ENCODE assay signal across 8 cellular contexts in the genomic region with DNA sequence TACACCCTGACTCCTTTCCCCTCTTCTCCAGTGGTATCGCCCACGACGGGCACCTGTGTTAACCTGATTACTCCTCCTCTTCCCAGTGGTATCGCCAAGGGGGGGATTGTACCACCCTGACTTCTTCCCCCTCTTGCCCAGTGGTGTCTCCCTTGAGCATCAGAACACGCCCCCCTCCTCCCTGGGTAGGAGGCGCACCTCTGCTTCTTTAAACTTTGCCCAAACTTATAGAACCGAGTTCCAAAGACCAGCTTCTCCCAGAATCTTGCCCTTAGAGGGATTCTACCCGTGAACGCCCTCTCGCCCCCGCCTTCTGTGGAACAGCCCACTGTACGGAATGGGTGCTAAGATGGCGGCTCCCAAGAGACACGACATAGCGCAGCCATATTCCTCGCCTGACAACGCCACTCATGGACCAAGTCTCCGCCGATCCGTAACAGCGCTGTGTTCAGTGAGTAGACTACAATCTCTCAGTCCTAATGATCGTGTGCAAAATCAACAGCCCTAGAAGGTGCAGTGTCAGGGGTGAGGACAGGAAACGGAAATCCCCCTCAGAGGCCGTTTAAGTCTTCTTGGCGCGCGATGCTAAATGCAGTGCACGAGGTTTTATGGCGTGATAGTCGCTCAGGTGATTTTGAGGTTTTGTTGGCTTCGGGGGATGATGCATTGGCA. TPM values are rescaled to one million over a fixed set of nuclear protein-coding genes. Genes with fewer than 3 reads are reported as not detected.
DNase-seq lines count a peak whose midpoint lies in the region; ATAC-seq and TF ChIP-seq lines count a peak whose summit lies in the region.

No MANE protein-coding gene starts in this region.

- H3K4me2 ChIP-seq in neuronal stem cell (ENCODE audit: insufficient read depth, low read length, poor library complexity, severe bottlenecking), result peak overlapping the region; percentile 32

- peak overlapping the region; percentile 3 for H2BK5ac ChIP-seq in neuronal stem cell (ENCODE audit: low read length)

- H2BK12ac ChIP-seq in neuronal stem cell (ENCODE audit: low read length), result no peak overlapping the region

- H3K4me3 ChIP-seq in neuronal stem cell (ENCODE audit: low read length in 2 of 2), result peak overlapping the region; percentile 24 to 77

- WGBS in neuronal stem cell (ENCODE audit: extremely low coverage in 2 of 2, insufficient read length in 2 of 2, insufficient replicate concordance in 1 of 2), 2 donors, result no CpG with 5 or more reads among the region's 31 CpGs

- H3K14ac ChIP-seq in neuronal stem cell (ENCODE audit: low read length), result no peak overlapping the region

- no peaks in the 10 kb centered on the region for H3K79me1 ChIP-seq in neuronal stem cell (ENCODE audit: low read depth, low read length)

- H3K27ac ChIP-seq in neuronal stem cell (replicated peaks; ENCODE audit: low read length), result peak overlapping the region; percentile 53

- TF ChIP-seq RAD21 in Ishikawa (IDR thresholded peaks at IDR 0.05; ENCODE audit: low read depth), result no peak

- H3K9me3 ChIP-seq in neuronal stem cell (replicated peaks in 1 of 2; ENCODE audit: control insufficient read depth in 2 of 2, insufficient read depth in 1 of 2, low read depth in 1 of 2, low read length in 2 of 2), result no peaks in the 10 kb centered on the region

- peaks cover 0 to 4% (median 0%) of the 10 kb centered on the region in 3 experiments for H3K27me3 ChIP-seq in neuronal stem cell (ENCODE audit: control insufficient read depth in 3 of 3, insufficient read depth in 3 of 3, low read depth in 1 of 3, low read length in 3 of 3)

- TF ChIP-seq EP300 in Ishikawa (IDR thresholded peaks at IDR 0.05; ENCODE audit: borderline replicate concordance), result no peak; the same call in 1 of the 2 replicates

- H2BK15ac ChIP-seq in neuronal stem cell (ENCODE audit: low read length), result no peak overlapping the region

- peak overlapping the region; percentile 44 for H3K9ac ChIP-seq in neuronal stem cell (ENCODE audit: low read depth, low read length, poor library complexity)

- H2AFZ ChIP-seq in neuronal stem cell (ENCODE audit: low read length), result peak overlapping the region; percentile 66

- H3K23ac ChIP-seq in neuronal stem cell (ENCODE audit: low read depth, low read length, poor library complexity), result no peak overlapping the region

- H3K4ac ChIP-seq in neuronal stem cell (ENCODE audit: low read length), result no peak overlapping the region

- no peak overlapping the region for H2BK120ac ChIP-seq in neuronal stem cell (ENCODE audit: low read depth, low read length)

- H4K8ac ChIP-seq in neuronal stem cell (ENCODE audit: low read depth, low read length), result no peak overlapping the region

- no peaks in the 10 kb centered on the region for H3K4me1 ChIP-seq in neuronal stem cell (ENCODE audit: control insufficient read depth in 2 of 2, insufficient read depth in 1 of 2, low read depth in 1 of 2, low read length in 2 of 2)

- H4K91ac ChIP-seq in neuronal stem cell (ENCODE audit: low read depth, low read length, poor library complexity), result no peak overlapping the region

- peak overlapping the region; percentile 81 for H3K18ac ChIP-seq in neuronal stem cell (ENCODE audit: low read length)

- DNase-seq in SHP77 (lab: John Stamatoyannopoulos, UW), result peak; percentile 69 to 78
- peak; percentile 72 for DNase-seq in activated naive CD4-positive, alpha-beta T cell treated with anti-CD3 and anti-CD28 coated beads, Interleukin-2, amount 50 U/mL, for 16 hours
- peak; percentile 73 for DNase-seq in germinal center (ENCODE audit: low spot score)
- DNase-seq in neuronal stem cell (ENCODE audit: low spot score), result peak; percentile 54
- peak; percentile 47 for DNase-seq in stromal cell of bone marrow (ENCODE audit: low read depth)
- no peak for DNase-seq in NCI-H774 (lab: John Stamatoyannopoulos, UW)

- H2AK5ac ChIP-seq in neuronal stem cell (ENCODE audit: low read depth, low read length), result no peak overlapping the region

- peak; percentile 43 for ATAC-seq in GM18907 (IDR thresholded peaks at IDR 0.05; ENCODE audit: unreplicated experiment)

- H3K36me3 ChIP-seq in neuronal stem cell (replicated peaks in 1 of 2; ENCODE audit: control insufficient read depth in 2 of 2, insufficient read depth in 2 of 2, low read length in 2 of 2), result no peaks in the 10 kb centered on the region

TF ChIP-seq in Ishikawa, 13 proteins besides CTCF, POLR2A, EP300 and RAD21:
- TF ChIP-seq CREB1 (IDR thresholded peaks at IDR 0.05; ENCODE audit: low read depth), result no peak
- TF ChIP-seq EGR1 (IDR thresholded peaks at IDR 0.05), result peak; percentile 89
- peak; percentile 99 for TF ChIP-seq YY1 (IDR thresholded peaks at IDR 0.05; ENCODE audit: low read depth)
- TF ChIP-seq FOXM1 (IDR thresholded peaks at IDR 0.05; ENCODE audit: borderline replicate concordance, low read depth), result no peak
- TF ChIP-seq, protein P1, sequence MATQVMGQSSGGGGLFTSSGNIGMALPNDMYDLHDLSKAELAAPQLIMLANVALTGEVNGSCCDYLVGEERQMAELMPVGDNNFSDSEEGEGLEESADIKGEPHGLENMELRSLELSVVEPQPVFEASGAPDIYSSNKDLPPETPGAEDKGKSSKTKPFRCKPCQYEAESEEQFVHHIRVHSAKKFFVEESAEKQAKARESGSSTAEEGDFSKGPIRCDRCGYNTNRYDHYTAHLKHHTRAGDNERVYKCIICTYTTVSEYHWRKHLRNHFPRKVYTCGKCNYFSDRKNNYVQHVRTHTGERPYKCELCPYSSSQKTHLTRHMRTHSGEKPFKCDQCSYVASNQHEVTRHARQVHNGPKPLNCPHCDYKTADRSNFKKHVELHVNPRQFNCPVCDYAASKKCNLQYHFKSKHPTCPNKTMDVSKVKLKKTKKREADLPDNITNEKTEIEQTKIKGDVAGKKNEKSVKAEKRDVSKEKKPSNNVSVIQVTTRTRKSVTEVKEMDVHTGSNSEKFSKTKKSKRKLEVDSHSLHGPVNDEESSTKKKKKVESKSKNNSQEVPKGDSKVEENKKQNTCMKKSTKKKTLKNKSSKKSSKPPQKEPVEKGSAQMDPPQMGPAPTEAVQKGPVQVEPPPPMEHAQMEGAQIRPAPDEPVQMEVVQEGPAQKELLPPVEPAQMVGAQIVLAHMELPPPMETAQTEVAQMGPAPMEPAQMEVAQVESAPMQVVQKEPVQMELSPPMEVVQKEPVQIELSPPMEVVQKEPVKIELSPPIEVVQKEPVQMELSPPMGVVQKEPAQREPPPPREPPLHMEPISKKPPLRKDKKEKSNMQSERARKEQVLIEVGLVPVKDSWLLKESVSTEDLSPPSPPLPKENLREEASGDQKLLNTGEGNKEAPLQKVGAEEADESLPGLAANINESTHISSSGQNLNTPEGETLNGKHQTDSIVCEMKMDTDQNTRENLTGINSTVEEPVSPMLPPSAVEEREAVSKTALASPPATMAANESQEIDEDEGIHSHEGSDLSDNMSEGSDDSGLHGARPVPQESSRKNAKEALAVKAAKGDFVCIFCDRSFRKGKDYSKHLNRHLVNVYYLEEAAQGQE (IDR thresholded peaks at IDR 0.05; ENCODE audit: low read depth), result no peak
- TF ChIP-seq TEAD4 (IDR thresholded peaks at IDR 0.05), result no peak
- TF ChIP-seq, protein P2, sequence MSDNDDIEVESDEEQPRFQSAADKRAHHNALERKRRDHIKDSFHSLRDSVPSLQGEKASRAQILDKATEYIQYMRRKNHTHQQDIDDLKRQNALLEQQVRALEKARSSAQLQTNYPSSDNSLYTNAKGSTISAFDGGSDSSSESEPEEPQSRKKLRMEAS (IDR thresholded peaks at IDR 0.05), result peak; percentile 46; the same call in 1 of the 2 replicates
TF ChIP-seq in Ishikawa: peak in this region for 3.

RNA-seq across cellular contexts. Expression of a gene that starts 4.2 kb away (rescaled TPM):
- 0.56 TPM for polyA plus RNA-seq in neuronal stem cell (2013, experiment 1 of 2)
- 0.65 TPM for polyA plus RNA-seq in neuronal stem cell (2013, experiment 2 of 2)
